Comparison of ENCODE assay signal across 8 cellular contexts in the genomic region with DNA sequence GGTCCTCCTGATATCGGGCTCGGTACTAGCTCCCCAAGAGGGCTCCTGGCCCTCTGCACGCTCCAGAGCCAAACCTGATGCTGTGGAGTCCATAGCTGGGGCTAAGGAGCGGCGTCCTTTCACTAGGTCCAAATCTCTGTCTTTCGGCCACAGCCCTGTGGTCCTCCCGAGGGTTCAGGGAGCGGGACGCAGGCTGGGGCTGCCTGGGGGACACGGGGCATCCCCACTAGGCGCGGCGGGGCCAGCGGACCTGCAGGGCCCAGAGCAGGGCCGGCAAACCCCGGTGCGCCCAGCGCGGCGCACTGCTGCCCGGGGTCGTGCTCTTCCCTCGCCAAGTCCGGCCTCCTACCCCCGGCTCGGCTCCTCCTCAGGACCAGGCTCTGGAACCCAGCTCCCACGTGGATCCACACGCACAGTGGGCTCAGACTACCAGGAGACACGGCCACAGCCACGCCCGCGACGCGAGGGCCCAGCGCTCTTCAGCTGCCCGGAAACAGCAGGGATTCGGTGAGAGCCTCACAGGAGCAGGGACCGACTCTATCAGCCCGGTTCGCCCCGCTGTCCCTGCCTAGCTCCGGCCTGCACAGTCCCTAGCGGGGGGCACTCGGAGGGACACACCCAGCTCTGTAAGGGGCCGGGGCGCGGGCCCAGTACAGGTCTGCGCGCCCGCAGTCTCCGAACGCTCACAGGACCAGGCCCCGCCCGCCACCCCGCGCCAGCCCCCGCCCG. TPM values are rescaled to one million over a fixed set of nuclear protein-coding genes. Genes with fewer than 3 reads are reported as not detected.
DNase-seq lines count a peak whose midpoint lies in the region; ATAC-seq and TF ChIP-seq lines count a peak whose summit lies in the region.

No MANE protein-coding gene starts in this region.

- H3K4me2 ChIP-seq in OCI-LY3 (ENCODE audit: low read length) = peak overlapping the region; percentile 58

- WGBS in right cardiac atrium = under 1% methylated on average over 58 of the region's 58 CpGs

- POLR2A ChIA-PET in BJ (lab: Charles Lee) = no interaction called here

- H3K27me3 ChIP-seq in BJ (ENCODE audit: control insufficient read depth, insufficient read depth, low read length) = no peaks in the 10 kb centered on the region
- no peaks in the 10 kb centered on the region for H3K27me3 ChIP-seq in OCI-LY3 (ENCODE audit: low read depth, low read length)
- H3K27me3 ChIP-seq in ascending aorta = no peaks in the 10 kb centered on the region
- H3K27me3 ChIP-seq in right cardiac atrium (ENCODE audit: control insufficient read depth, insufficient read depth) = no peaks in the 10 kb centered on the region

- no peaks in the 10 kb centered on the region; the same call in 1 of the 2 replicates for H3K4me1 ChIP-seq in OCI-LY3 (ENCODE audit: low read length)
- peaks cover 4 to 10% of the 10 kb centered on the region in 2 donors for H3K4me1 ChIP-seq in ascending aorta
- H3K4me1 ChIP-seq in right cardiac atrium (ENCODE audit: control insufficient read depth, insufficient read depth, low read length) = peaks cover 6% of the 10 kb centered on the region

- H3K79me2 ChIP-seq in OCI-LY3 (ENCODE audit: low read length) = no peaks in the 10 kb centered on the region

- peak; percentile 17 for ATAC-seq in GM18520 (IDR thresholded peaks at IDR 0.05; ENCODE audit: unreplicated experiment)
- peak; percentile 45 for ATAC-seq in HG02981 (IDR thresholded peaks at IDR 0.05; ENCODE audit: unreplicated experiment)
- ATAC-seq in right cardiac atrium = peak; percentile 80

- intact Hi-C loops in ascending aorta (cut with DNase I) (no loop called here), right cardiac atrium (cut with DNase I) (no loop called here), posterior cingulate gyrus (cut with DNase I) (loop anchor here (5.0 kb wide), 1 partner anchor 42 kb away; no protein-coding TSS in a partner anchor)

- H2AFZ ChIP-seq in OCI-LY3 (ENCODE audit: low read depth, low read length) = no peak overlapping the region

- no peaks in the 10 kb centered on the region for H4K20me1 ChIP-seq in OCI-LY3 (ENCODE audit: insufficient read depth, low read length)

- peak overlapping the region; percentile 30; the same call in 1 of the 2 replicates for H3K9ac ChIP-seq in OCI-LY3 (ENCODE audit: low read length)

- H3K36me3 ChIP-seq in BJ (ENCODE audit: control insufficient read depth, insufficient read depth, low read length) (peaks cover 12% of the 10 kb centered on the region), OCI-LY3 (replicated peaks; ENCODE audit: low read depth, low read length) (peaks cover 12% of the 10 kb centered on the region), ascending aorta (peaks cover 18 to 31% of the 10 kb centered on the region in 2 donors)

- CTCF ChIA-PET in BJ (lab: Yijun Ruan, JAX) = interaction anchor here (0.9 to 1.1 kb wide), 2 partner anchors 38 to 41 kb away, joined by 3 to 4 read pairs; partner anchors contain the start of gene MRPS5

- peak overlapping the region; percentile 75 for H3K4me3 ChIP-seq in BJ (ENCODE audit: low read depth, low read length)
- peak overlapping the region; percentile 75 for H3K4me3 ChIP-seq in OCI-LY3 (ENCODE audit: low read length)
- peak overlapping the region; percentile 72 to 79 for H3K4me3 ChIP-seq in ascending aorta
- H3K4me3 ChIP-seq in right cardiac atrium (ENCODE audit: low read length) = peak overlapping the region; percentile 58

- H3K9me3 ChIP-seq in OCI-LY3 (ENCODE audit: insufficient read depth, low read length) (no peaks in the 10 kb centered on the region), ascending aorta (peaks cover 0 to under 1% of the 10 kb centered on the region in 2 donors), right cardiac atrium (ENCODE audit: control insufficient read depth, low read length) (no peaks in the 10 kb centered on the region)

- no peak for DNase-seq in BJ (ENCODE audit: low read depth)
- peak in 1 of 2 donors; percentile 71 for DNase-seq in ascending aorta (ENCODE audit: low spot score in 2 of 2)
- DNase-seq in right cardiac atrium = peak; percentile 67 to 83 (median 81)
- DNase-seq in posterior cingulate gyrus = peak in 9 of 10 donors; percentile 37 to 92 (median 52)
- DNase-seq in NCI-H128 (lab: John Stamatoyannopoulos, UW; ENCODE audit: unreplicated experiment) = no peak

- no peak for TF ChIP-seq CTCF in BJ (IDR thresholded peaks at IDR 0.05; ENCODE audit: insufficient read depth, low read depth, low read length)
- TF ChIP-seq CTCF in OCI-LY3 (IDR thresholded peaks at IDR 0.05; ENCODE audit: low read depth, low read length) = no peak
- no peak for TF ChIP-seq CTCF in ascending aorta (IDR thresholded peaks at IDR 0.05)

- H3K27ac ChIP-seq in OCI-LY3 (ENCODE audit: low read length) = no peak overlapping the region
- peak overlapping the region; percentile 76 to 88 for H3K27ac ChIP-seq in ascending aorta
- peak overlapping the region; percentile 15 for H3K27ac ChIP-seq in right cardiac atrium (ENCODE audit: low read length)

RNA-seq across cellular contexts. Expression of gene ZNF514, which starts 0.6 kb away (rescaled TPM):
- 6.2 and 7.1 TPM in 2 replicates for polyA plus RNA-seq in BJ (2011; rRNA removed)
- polyA minus RNA-seq in BJ (2011; rRNA and poly(A)+ RNA removed) = 4.4 and 4.7 TPM in 2 replicates
- 10.7 TPM for total RNA-seq in ascending aorta
- total RNA-seq in right cardiac atrium = 10 to 100 TPM; 12.1 to 15.8 (median 13.8) TPM
- polyA plus RNA-seq in right cardiac atrium = 7.9 TPM

RNA-seq across cellular contexts. Expression of gene ZNF2, which starts 6.6 kb away (rescaled TPM):
- polyA plus RNA-seq in BJ (2011; rRNA removed) (3.2 and 4.1 TPM in 2 replicates), right cardiac atrium (1.8 TPM)
- 5.2 and 7.0 TPM in 2 replicates for polyA minus RNA-seq in BJ (2011; rRNA and poly(A)+ RNA removed)
- total RNA-seq in ascending aorta (0.75 TPM), right cardiac atrium (1 to 10 TPM; 3.0 to 4.5 (median 3.8) TPM)

RNA-seq across cellular contexts. Expression of gene MRPS5, which starts 37.4 kb away (rescaled TPM):
- 38.3 and 45.0 TPM in 2 replicates for polyA plus RNA-seq in BJ (2011; rRNA removed)
- 19.9 and 28.4 TPM in 2 replicates for polyA minus RNA-seq in BJ (2011; rRNA and poly(A)+ RNA removed)
- total RNA-seq in ascending aorta = 30.1 TPM
- 10 to 100 TPM; 50.3 to 65.6 (median 57.2) TPM for total RNA-seq in right cardiac atrium
- 76.9 TPM for polyA plus RNA-seq in right cardiac atrium

RNA-seq across cellular contexts. Expression of gene ZNF892, which starts 48.3 kb away (rescaled TPM):
- polyA plus RNA-seq in BJ (2011; rRNA removed) = 0.71 and 1.5 TPM in 2 replicates
- 3.3 and 5.2 TPM in 2 replicates for polyA minus RNA-seq in BJ (2011; rRNA and poly(A)+ RNA removed)
- 1.4 TPM for total RNA-seq in ascending aorta
- 1 to 10 TPM; 2.8 to 4.7 (median 3.3) TPM for total RNA-seq in right cardiac atrium
- polyA plus RNA-seq in right cardiac atrium = 0.97 TPM

Comparison
In these comparisons a context has a peak if more than half of its experiments do, and no peak if none do; other contexts are left out.
1. DNase-seq: peak in right cardiac atrium (3 of 3) and posterior cingulate gyrus (9 of 10); none in BJ (single experiment) and NCI-H128 (single experiment).
2. ATAC-seq: peak in every context shown above with its lines; median percentile 80 in right cardiac atrium; 45 in HG02981; 17 in GM18520.
3. Peak in every context shown above with its lines, with median percentiles within 50 percentile points of each other: H3K4me3 ChIP-seq.